Comparison of ENCODE assay signal across 8 cellular contexts in the genomic region with DNA sequence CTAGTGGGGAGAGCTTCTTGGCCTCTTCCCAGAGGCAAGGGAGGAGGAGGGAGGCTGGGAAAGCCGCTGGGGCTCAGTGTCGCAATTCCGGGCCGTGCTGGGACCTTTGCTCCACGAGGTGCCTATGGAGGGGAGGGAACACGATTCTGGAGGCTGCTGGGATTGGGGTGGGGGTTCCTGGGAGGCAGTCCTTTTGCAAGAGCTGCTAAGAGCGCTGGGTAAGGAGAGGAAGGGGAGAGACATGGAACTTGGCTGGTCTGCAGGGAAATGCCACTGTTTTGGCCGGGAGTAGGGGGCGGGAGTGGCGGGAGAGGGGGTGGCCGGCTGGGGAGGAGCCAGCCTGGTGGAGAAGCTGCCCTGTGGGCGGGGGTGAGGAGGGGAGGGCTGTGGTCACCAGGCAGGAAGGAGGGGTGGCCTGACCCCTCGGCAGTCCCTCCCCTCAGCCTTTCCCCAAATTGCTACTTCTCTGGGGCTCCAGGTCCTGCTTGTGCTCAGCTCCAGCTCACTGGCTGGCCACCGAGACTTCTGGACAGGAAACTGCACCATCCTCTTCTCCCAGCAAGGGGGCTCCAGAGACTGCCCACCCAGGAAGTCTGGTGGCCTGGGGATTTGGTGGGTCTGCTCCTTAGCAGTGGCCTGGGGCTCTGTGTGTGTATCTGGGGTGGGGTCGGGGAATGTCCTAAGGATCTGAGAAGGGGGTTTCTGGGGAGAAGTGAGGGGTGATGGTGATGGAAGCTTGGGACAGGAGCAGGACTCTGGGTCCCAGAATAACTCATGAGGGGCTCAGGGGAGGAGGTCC. TPM values are rescaled to one million over a fixed set of nuclear protein-coding genes. Genes with fewer than 3 reads are reported as not detected.
DNase-seq lines count a peak whose midpoint lies in the region; ATAC-seq, FAIRE-seq and TF ChIP-seq lines count a peak whose summit lies in the region.

A gene (plus strand): TSS at position 479 of the 799 bp plus-strand sequence. CDS start 1,221 bp downstream, outside the sequence.

- TF ChIP-seq EP300 in H1 (IDR thresholded peaks at IDR 0.05; ENCODE audit: borderline replicate concordance in 1 of 2, low read depth in 2 of 2, low read length in 2 of 2) (no peak), tibial nerve (IDR thresholded peaks at IDR 0.05) (peak in 1 of 2 donors; percentile 73)

- TF ChIP-seq POLR2A in H1 (IDR thresholded peaks at IDR 0.05; ENCODE audit: control extremely low read depth in 1 of 2, low read depth in 2 of 2, low read length in 2 of 2) (peak in 1 of 2 experiments; percentile 45; a peak in 1 of 3 replicates), tibial nerve (IDR thresholded peaks at IDR 0.05) (no peak)

- no peaks in the 10 kb centered on the region for H3K79me2 ChIP-seq in H1 (ENCODE audit: control insufficient read depth in 1 of 2, insufficient read depth in 2 of 2, low read length in 2 of 2)

- no peaks in the 10 kb centered on the region for H3K9me3 ChIP-seq in H1 (ENCODE audit: insufficient read depth in 2 of 2, low read depth in 1 of 2, low read length in 1 of 2)
- no peaks in the 10 kb centered on the region for H3K9me3 ChIP-seq in mesenchymal stem cell (ENCODE audit: control insufficient read depth, low read length)
- no peaks in the 10 kb centered on the region for H3K9me3 ChIP-seq in tibial nerve

- H3K18ac ChIP-seq in H1 (ENCODE audit: extremely low read depth, low read length): peak within 1 kb of the TSS; percentile 78
- peak within 1 kb of the TSS; percentile 84 to 85 for H3K18ac ChIP-seq in mesenchymal stem cell (ENCODE audit: low read depth in 1 of 2, low read length in 2 of 2)

- H2BK12ac ChIP-seq in H1 (ENCODE audit: low read depth, low read length) (peak within 1 kb of the TSS; percentile 75; the same call in 1 of the 2 replicates), mesenchymal stem cell (ENCODE audit: low read length in 2 of 2) (peak within 1 kb of the TSS; percentile 79 to 98)

- H3K79me1 ChIP-seq in H1 (ENCODE audit: low read depth, low read length): no peaks in the 10 kb centered on the region
- H3K79me1 ChIP-seq in mesenchymal stem cell (replicated peaks; ENCODE audit: low read length, poor library complexity, severe bottlenecking): peaks cover 8% of the 10 kb centered on the region

- H4K20me1 ChIP-seq in H1 (replicated peaks in 1 of 2; ENCODE audit: control insufficient read depth in 1 of 2, insufficient read depth in 2 of 2, low read length in 2 of 2): no peaks in the 10 kb centered on the region

- no peak within 1 kb of the TSS for H3K14ac ChIP-seq in H1 (ENCODE audit: insufficient read length)
- H3K14ac ChIP-seq in mesenchymal stem cell (ENCODE audit: low read length in 2 of 2): peak within 1 kb of the TSS; percentile 6 to 61

- no peak for ATAC-seq in GM21367 (IDR thresholded peaks at IDR 0.05; ENCODE audit: unreplicated experiment)

- H3K9ac ChIP-seq in H1 (replicated peaks in 1 of 4; ENCODE audit: extremely low read depth in 1 of 4, low read depth in 3 of 4, low read length in 3 of 4): peak within 1 kb of the TSS in 2 of 4 experiments; percentile 22 to 23; a peak in 4 of 7 replicates
- H3K9ac ChIP-seq in mesenchymal stem cell (ENCODE audit: low read length): peak within 1 kb of the TSS; percentile 78

- peak within 1 kb of the TSS; percentile 86 for H4K8ac ChIP-seq in H1 (ENCODE audit: extremely low read depth, insufficient read depth, low read length)
- peak within 1 kb of the TSS; percentile 76 for H4K8ac ChIP-seq in mesenchymal stem cell (ENCODE audit: low read length)

- H4K91ac ChIP-seq in H1 (replicated peaks; ENCODE audit: insufficient read length, low read length): peak within 1 kb of the TSS; percentile 68
- peak within 1 kb of the TSS; percentile 90 for H4K91ac ChIP-seq in mesenchymal stem cell (ENCODE audit: low read length)

- FAIRE-seq in H1 (lab: Jason Lieb, UNC): no peak

- no peaks in the 10 kb centered on the region; a peak in 1 of 8 replicates for H3K36me3 ChIP-seq in H1 (ENCODE audit: control insufficient read depth in 2 of 4, insufficient read depth in 4 of 4, low read length in 3 of 4)
- H3K36me3 ChIP-seq in mesenchymal stem cell (ENCODE audit: control insufficient read depth in 1 of 2, insufficient read depth in 2 of 2, low read depth in 1 of 2, low read length in 2 of 2): peaks cover 0 to 10% of the 10 kb centered on the region in 2 experiments
- H3K36me3 ChIP-seq in tibial nerve: peaks cover 0 to 27% (median 0%) of the 10 kb centered on the region in 3 donors

- H3K23ac ChIP-seq in H1 (ENCODE audit: insufficient read length) (no peak within 1 kb of the TSS), mesenchymal stem cell (ENCODE audit: low read length in 2 of 2) (no peak within 1 kb of the TSS)

- H4K5ac ChIP-seq in H1 (ENCODE audit: insufficient read length, low read depth, low read length): peak within 1 kb of the TSS; percentile 81

- H2BK15ac ChIP-seq in H1 (ENCODE audit: low read length) (peak within 1 kb of the TSS; percentile 72; the same call in 1 of the 2 replicates), mesenchymal stem cell (ENCODE audit: low read depth, poor library complexity, severe bottlenecking) (peak within 1 kb of the TSS; percentile 92)

- no peaks in the 10 kb centered on the region for H3K27me3 ChIP-seq in H1 (replicated peaks in 1 of 4; ENCODE audit: control insufficient read depth in 3 of 4, extremely low read depth in 1 of 4, insufficient read depth in 3 of 4, low read length in 3 of 4)
- no peaks in the 10 kb centered on the region for H3K27me3 ChIP-seq in mesenchymal stem cell (ENCODE audit: control insufficient read depth in 1 of 2, insufficient read depth in 1 of 2, low read length in 2 of 2)
- H3K27me3 ChIP-seq in tibial nerve: no peaks in the 10 kb centered on the region

- no peak for DNase-seq in activated CD8-positive, alpha-beta memory T cell treated with anti-CD3 and anti-CD28 coated beads, Interleukin-2, amount 50 U/mL, for 48 hours
- DNase-seq in SHP77 (lab: John Stamatoyannopoulos, UW) (peak; percentile 32 to 49), H1 (ENCODE audit: low read depth in 1 of 2, low spot score in 2 of 2) (peak in 1 of 2 experiments; percentile 78), mesenchymal stem cell (peak; percentile 86), tibial nerve (ENCODE audit: low spot score in 2 of 2) (peak; percentile 72 to 78), NCI-H510A treated with DMSO at 0.1 percent for 48 hours (lab: John Stamatoyannopoulos, UW) (no peak)

- H2BK120ac ChIP-seq in H1 (replicated peaks; ENCODE audit: low read depth, low read length) (peak within 1 kb of the TSS; percentile 2), mesenchymal stem cell (ENCODE audit: low read depth, low read length) (peak within 1 kb of the TSS; percentile 75)

- H3K4ac ChIP-seq in H1 (replicated peaks; ENCODE audit: insufficient read length, low read depth, low read length) (no peak within 1 kb of the TSS), mesenchymal stem cell (ENCODE audit: low read depth in 1 of 2, low read length in 2 of 2) (peak within 1 kb of the TSS; percentile 94 to 98)

- CTCF ChIA-PET in activated CD8-positive, alpha-beta memory T cell treated with anti-CD3 and anti-CD28 coated beads for 36 hours (lab: Charles Lee): interaction anchor here (1.6 to 3.1 kb wide), 3 partner anchors 9 to 80 kb away, joined by 5 to 16 read pairs (median 8); a partner anchor contains a TSS
- CTCF ChIA-PET in H1 (lab: Charles Lee; ENCODE audit: partially characterized antibody): interaction anchor here (0.7 to 7.1 kb wide), 22 partner anchors 10 to 115 kb away, joined by 3 to 127 read pairs (median 9); a partner anchor contains a TSS

- peak within 1 kb of the TSS; percentile 63 for H3K56ac ChIP-seq in H1 (replicated peaks; ENCODE audit: insufficient read length, low read depth, low read length)

- H2AFZ ChIP-seq in H1 (ENCODE audit: low read length) (no peak within 1 kb of the TSS), mesenchymal stem cell (ENCODE audit: low read depth, low read length) (no peak within 1 kb of the TSS)

- H2AK5ac ChIP-seq in H1 (ENCODE audit: low read depth, low read length) (peak within 1 kb of the TSS; percentile 58; the same call in 1 of the 2 replicates), mesenchymal stem cell (ENCODE audit: low read length, severe bottlenecking) (peak within 1 kb of the TSS; percentile 43)

- H2BK20ac ChIP-seq in H1 (ENCODE audit: low read length): no peak within 1 kb of the TSS

- TF ChIP-seq RAD21 in H1 (IDR thresholded peaks at IDR 0.05 in 1 of 2, conservative IDR thresholded peaks at IDR 0.05 in 1 of 2; ENCODE audit: low read depth in 2 of 2, low read length in 2 of 2): peak; percentile 42 to 61

- H3K4me1 ChIP-seq in H1 (replicated peaks in 1 of 4; ENCODE audit: control insufficient read depth in 3 of 4, insufficient read depth in 4 of 4, low read length in 3 of 4) (peaks cover 2 to 18% (median 9%) of the 10 kb centered on the region in 4 experiments), mesenchymal stem cell (ENCODE audit: control insufficient read depth, insufficient read depth, low read depth, low read length) (peaks cover 31% of the 10 kb centered on the region), tibial nerve (peaks cover 0 to 81% (median 49%) of the 10 kb centered on the region in 4 donors)

- TF ChIP-seq CTCF in H1 (IDR thresholded peaks at IDR 0.05; ENCODE audit: control extremely low read depth in 1 of 3, insufficient read depth in 1 of 3, low read depth in 1 of 3, low read length in 3 of 3) (peak; percentile 33 to 52 (median 46)), tibial nerve (IDR thresholded peaks at IDR 0.05) (peak; percentile 33 to 77 (median 73))

- H3K4me2 ChIP-seq in H1 (ENCODE audit: insufficient read depth in 1 of 2, low read depth in 2 of 2, low read length in 2 of 2) (peak within 1 kb of the TSS; percentile 58 to 65), mesenchymal stem cell (ENCODE audit: low read length, poor library complexity, severe bottlenecking) (peak within 1 kb of the TSS; percentile 69)

- H2BK5ac ChIP-seq in H1 (ENCODE audit: low read depth, low read length) (peak within 1 kb of the TSS; percentile 73; the same call in 1 of the 2 replicates), mesenchymal stem cell (ENCODE audit: low read depth, low read length, poor library complexity, severe bottlenecking) (no peak within 1 kb of the TSS)

- H3K23me2 ChIP-seq in H1 (ENCODE audit: low read depth, low read length): peaks cover 3% of the 10 kb centered on the region

- H3K27ac ChIP-seq in H1 (ENCODE audit: low read depth, low read length): peak within 1 kb of the TSS; percentile 67; the same call in 1 of the 2 replicates
- peak within 1 kb of the TSS; percentile 10 for H3K27ac ChIP-seq in mesenchymal stem cell (ENCODE audit: low read length, poor library complexity, severe bottlenecking)
- H3K27ac ChIP-seq in tibial nerve: peak within 1 kb of the TSS; percentile 78 to 95 (median 88)

- 15% methylated on average over 10 of the region's 15 CpGs; no CpG with 5 or more reads in 1 of the 2 experiments for WGBS in H1 (ENCODE audit: extremely low coverage in 1 of 2, insufficient coverage in 1 of 2, insufficient read length in 1 of 2, insufficient replicate concordance in 2 of 2, low coverage in 1 of 2, low lambda C conversion rate in 2 of 2, missing lambda C conversion rate in 1 of 2), 2 experiments
- WGBS in mesenchymal stem cell: 6% methylated on average over 10 of the region's 15 CpGs
- WGBS in tibial nerve, 2 donors: 1 to 4% methylated on average over 10 of the region's 15 CpGs

- H3K4me3 ChIP-seq in H1 (ENCODE audit: extremely low read depth in 1 of 4, insufficient read depth in 2 of 4, low read depth in 3 of 4, low read length in 4 of 4) (peak within 1 kb of the TSS in 3 of 4 experiments; percentile 29 to 51 (median 32); a peak in 4 of 8 replicates), mesenchymal stem cell (ENCODE audit: insufficient read depth in 1 of 2, low read depth in 1 of 2, low read length in 2 of 2) (peak within 1 kb of the TSS; percentile 22 to 67), tibial nerve (peak within 1 kb of the TSS; percentile 29 to 53 (median 36))

- POLR2A ChIA-PET in activated CD8-positive, alpha-beta memory T cell treated with anti-CD3 and anti-CD28 coated beads for 36 hours (lab: Charles Lee): interaction anchor here (2.7 kb wide), 1 partner anchor 9 kb away, joined by 9 read pairs; a partner anchor contains a TSS
- POLR2A ChIA-PET in H1 (lab: Charles Lee; ENCODE audit: partially characterized antibody): interaction anchor here (0.8 to 7.1 kb wide), 11 partner anchors 9 to 80 kb away, joined by 3 to 47 read pairs (median 12); a partner anchor contains a TSS

RNA-seq across cellular contexts. Expression of the gene that starts here (rescaled TPM):
- total RNA-seq in activated CD8-positive, alpha-beta memory T cell treated with anti-CD3 and anti-CD28 coated beads for 36 hours: 10 to 100 TPM; 10.1 to 11.2 TPM
- total RNA-seq in H1 (2021; fragmentation: NEBNext Ultra II Directional; extraction: Animal tissue kit (Norgen Biotek cat#: 25700)): 19.9 and 21.2 TPM in 2 replicates
- 42.1 and 51.5 TPM in 2 replicates for polyA plus RNA-seq in H1 (2011; rRNA removed)
- polyA plus RNA-seq in H1 (2011; cell fraction: cytosol; rRNA removed): 39.9 TPM
- 58.5 TPM for polyA plus RNA-seq in H1 (2011; cell fraction: nucleus; rRNA removed)
- 24.9 to 28.6 TPM (median 27.6 TPM) in 4 replicates for polyA plus RNA-seq in H1 (2012, experiment 1 of 2)
- polyA plus RNA-seq in H1 (2012, experiment 2 of 2): 19.2 TPM
- 11.7 TPM for polyA plus RNA-seq in H1 (2013, experiment 1 of 2)
- 11.6 TPM for polyA plus RNA-seq in H1 (2013, experiment 2 of 2)
- polyA minus RNA-seq in H1 (2011; rRNA and poly(A)+ RNA removed): 34.2 and 36.4 TPM in 2 replicates
- 18.3 TPM for polyA minus RNA-seq in H1 (2011; cell fraction: cytosol; rRNA and poly(A)+ RNA removed)
- 18.3 TPM for polyA minus RNA-seq in H1 (2011; cell fraction: nucleus; rRNA and poly(A)+ RNA removed)
- 21.5 TPM for polyA plus RNA-seq in mesenchymal stem cell (2013, experiment 1 of 2)
- polyA plus RNA-seq in mesenchymal stem cell (2013, experiment 2 of 2): 20.0 TPM
- 100 to 1,000 TPM in 3 of 4 donors, 10 to 100 TPM in 1; 92.7 to 218 (median 124) TPM for total RNA-seq in tibial nerve

Comparison
In these comparisons a context has a peak if more than half of its experiments do, and no peak if none do; other contexts are left out.
1. DNase-seq: peak in SHP77 (2 of 2), mesenchymal stem cell (single experiment) and tibial nerve (2 of 2); none in activated CD8-positive, alpha-beta memory T cell treated with anti-CD3 and anti-CD28 coated beads, Interleukin-2, amount 50 U/mL, for 48 hours (single experiment) and NCI-H510A treated with DMSO at 0.1 percent for 48 hours (single experiment).
2. H3K27ac ChIP-seq: peak in every context shown above with its lines; median percentile 88 in tibial nerve; 67 in H1; 10 in mesenchymal stem cell.
3. Peak in every context shown above with its lines, with median percentiles within 50 percentile points of each other: H3K4me3 ChIP-seq.